In genomic region chr11:58562375-58562800, GRCh38 we compare ENCODE assay signal across 10 cellular contexts. TPM values are rescaled to one million over a fixed set of nuclear protein-coding genes. Genes with fewer than 3 reads are reported as not detected.
DNase-seq lines count a peak whose midpoint lies in the region; ATAC-seq and TF ChIP-seq lines count a peak whose summit lies in the region.
"Had no signal": no experiment of that assay in that cellular context is flagged by ENCODE, and none has a peak within 500 bp of the region (broad histone marks: within the 10 kb centered on the region; RNA-seq: fewer than 3 reads in every experiment).

No MANE protein-coding gene starts in this region.

- H3K27me3 ChIP-seq in prostate gland (replicated peaks; ENCODE audit: insufficient read depth), result no peaks in the 10 kb centered on the region

- peaks cover 49% of the 10 kb centered on the region for H3K4me1 Mint-ChIP-seq in activated T-cell treated with anti-CD3 and anti-CD28 coated beads, Interleukin-2, amount 50 U/mL, for 72 hours (ENCODE audit: low read depth)
- peaks cover 40% of the 10 kb centered on the region for H3K4me1 Mint-ChIP-seq in activated T-helper 1 cell treated with anti-CD3 and anti-CD28 coated beads, Interleukin-12 subunit alpha, Interleukin-12 subunit beta, Interleukin-2, Interleukin-4 antibody, amounts not matched to agents 30 ng/mL and 10 ng/mL and 1 ng/mL, durations not matched to agents 14 hours and 24 hours and 36 hours (ENCODE audit: low read depth)
- H3K4me1 Mint-ChIP-seq in type B pancreatic cell (ENCODE audit: unreplicated experiment), result no peaks in the 10 kb centered on the region

- peaks cover 10 to 31% of the 10 kb centered on the region in 2 donors for H3K36me3 Mint-ChIP-seq in activated T-cell treated with anti-CD3 and anti-CD28 coated beads, Interleukin-2, amount 50 U/mL, for 72 hours (ENCODE audit: insufficient read depth in 2 of 2)
- H3K36me3 Mint-ChIP-seq in activated T-helper 1 cell treated with anti-CD3 and anti-CD28 coated beads, Interleukin-12 subunit alpha, Interleukin-12 subunit beta, Interleukin-2, Interleukin-4 antibody, amounts not matched to agents 30 ng/mL and 10 ng/mL and 1 ng/mL, durations not matched to agents 14 hours and 24 hours and 36 hours (ENCODE audit: low read depth), result peaks cover 23% of the 10 kb centered on the region
- peaks cover 4% of the 10 kb centered on the region for H3K36me3 Mint-ChIP-seq in type B pancreatic cell

- H3K27ac Mint-ChIP-seq in activated T-cell treated with anti-CD3 and anti-CD28 coated beads, Interleukin-2, amount 50 U/mL, for 72 hours, result peak overlapping the region; percentile 85
- H3K27ac Mint-ChIP-seq in activated T-helper 1 cell treated with anti-CD3 and anti-CD28 coated beads, Interleukin-12 subunit alpha, Interleukin-12 subunit beta, Interleukin-2, Interleukin-4 antibody, amounts not matched to agents 30 ng/mL and 10 ng/mL and 1 ng/mL, durations not matched to agents 14 hours and 24 hours and 36 hours, result peak overlapping the region; percentile 63
- H3K27ac Mint-ChIP-seq in type B pancreatic cell, result peak overlapping the region; percentile 2

- no peak for TF ChIP-seq POLR2A in prostate gland (IDR thresholded peaks at IDR 0.05)

- no peak for DNase-seq in activated T-cell treated with anti-CD3 and anti-CD28 coated beads, Interleukin-2, amount 50 U/mL, for 72 hours
- no peak for DNase-seq in activated T-cell treated with anti-CD3 and anti-CD28 coated beads, Interleukin-2, amount 50 U/mL, for 1 hour
- DNase-seq in activated T-helper 1 cell treated with anti-CD3 and anti-CD28 coated beads, Interleukin-12 subunit alpha, Interleukin-12 subunit beta, Interleukin-2, Interleukin-4 antibody, amounts not matched to agents 30 ng/mL and 10 ng/mL and 1 ng/mL, durations not matched to agents 14 hours and 24 hours and 36 hours (ENCODE audit: low spot score), result no peak
- DNase-seq in type B pancreatic cell (ENCODE audit: extremely low spot score, unreplicated experiment) (no peak), prostate gland (ENCODE audit: low spot score) (no peak), C1 segment of cervical spinal cord (lab: John Stamatoyannopoulos, UW) (no peak), NCI-H1694 treated with DMSO at 0.1 percent for 48 hours (lab: John Stamatoyannopoulos, UW) (no peak)
- DNase-seq: substantia nigra had no signal

- TF ChIP-seq CTCF in type B pancreatic cell (conservative IDR thresholded peaks at IDR 0.05), result no peak
- no peak for TF ChIP-seq CTCF in prostate gland (IDR thresholded peaks at IDR 0.05)

- no peak overlapping the region for H3K4me3 ChIP-seq in prostate gland

- H3K27me3 Mint-ChIP-seq in activated T-cell treated with anti-CD3 and anti-CD28 coated beads, Interleukin-2, amount 50 U/mL, for 72 hours (ENCODE audit: low read depth), result no peaks in the 10 kb centered on the region
- no peaks in the 10 kb centered on the region for H3K27me3 Mint-ChIP-seq in activated T-helper 1 cell treated with anti-CD3 and anti-CD28 coated beads, Interleukin-12 subunit alpha, Interleukin-12 subunit beta, Interleukin-2, Interleukin-4 antibody, amounts not matched to agents 30 ng/mL and 10 ng/mL and 1 ng/mL, durations not matched to agents 14 hours and 24 hours and 36 hours (ENCODE audit: insufficient read depth)
- no peaks in the 10 kb centered on the region for H3K27me3 Mint-ChIP-seq in type B pancreatic cell

- peak overlapping the region in 1 of 2 donors; percentile 50 for H3K4me3 Mint-ChIP-seq in activated T-cell treated with anti-CD3 and anti-CD28 coated beads, Interleukin-2, amount 50 U/mL, for 72 hours
- peak overlapping the region; percentile 1 for H3K4me3 Mint-ChIP-seq in activated T-helper 1 cell treated with anti-CD3 and anti-CD28 coated beads, Interleukin-12 subunit alpha, Interleukin-12 subunit beta, Interleukin-2, Interleukin-4 antibody, amounts not matched to agents 30 ng/mL and 10 ng/mL and 1 ng/mL, durations not matched to agents 14 hours and 24 hours and 36 hours
- no peak overlapping the region for H3K4me3 Mint-ChIP-seq in type B pancreatic cell

- no peaks in the 10 kb centered on the region for H3K36me3 ChIP-seq in prostate gland

- H3K4me1 ChIP-seq in prostate gland (replicated peaks), result no peaks in the 10 kb centered on the region

- ATAC-seq in activated T-cell treated with anti-CD3 and anti-CD28 coated beads, Interleukin-2, amount 50 U/mL, for 72 hours (replicated peaks in 1 of 2), result peak in 1 of 2 donors; percentile 33
- peak; percentile 82 for ATAC-seq in HG02970 (IDR thresholded peaks at IDR 0.05; ENCODE audit: low FRiP score, unreplicated experiment)

- intact Hi-C loops in activated T-helper 1 cell treated with anti-CD3 and anti-CD28 coated beads, Interleukin-12 subunit alpha, Interleukin-12 subunit beta, Interleukin-2, Interleukin-4 antibody, amounts not matched to agents 30 ng/mL and 10 ng/mL and 1 ng/mL, durations not matched to agents 14 hours and 24 hours and 36 hours (cut with micrococcal nuclease), result no loop called here
- intact Hi-C loops in prostate gland (cut with DNase I), result no loop called here

- no peak overlapping the region for H3K27ac ChIP-seq in prostate gland

- no peaks in the 10 kb centered on the region for H3K9me3 ChIP-seq in prostate gland

- H3K9me3 Mint-ChIP-seq in activated T-cell treated with anti-CD3 and anti-CD28 coated beads, Interleukin-2, amount 50 U/mL, for 72 hours, result no peaks in the 10 kb centered on the region
- H3K9me3 Mint-ChIP-seq in activated T-helper 1 cell treated with anti-CD3 and anti-CD28 coated beads, Interleukin-12 subunit alpha, Interleukin-12 subunit beta, Interleukin-2, Interleukin-4 antibody, amounts not matched to agents 30 ng/mL and 10 ng/mL and 1 ng/mL, durations not matched to agents 14 hours and 24 hours and 36 hours, result no peaks in the 10 kb centered on the region
- no peaks in the 10 kb centered on the region for H3K9me3 Mint-ChIP-seq in type B pancreatic cell

RNA-seq across cellular contexts. Expression of gene LPXN, which starts 13.3 kb away (rescaled TPM):
- total RNA-seq in activated T-cell treated with anti-CD3 and anti-CD28 coated beads, Interleukin-2, amount 50 U/mL, for 72 hours, result 100 to 1,000 TPM; 113 to 121 TPM
- total RNA-seq in activated T-helper 1 cell treated with anti-CD3 and anti-CD28 coated beads, Interleukin-12 subunit alpha, Interleukin-12 subunit beta, Interleukin-2, Interleukin-4 antibody, amounts not matched to agents 30 ng/mL and 10 ng/mL and 1 ng/mL, durations not matched to agents 14 hours and 24 hours and 36 hours, result 70.4 and 73.6 TPM in 2 replicates
- total RNA-seq in type B pancreatic cell (ENCODE audit: low replicate concordance) (4.5 and 4.7 TPM in 2 replicates), prostate gland (1 to 10 TPM; 5.4 to 9.4 TPM)

RNA-seq across cellular contexts. Expression of gene ZFP91, which starts 16.5 kb away (rescaled TPM):
- 10 to 100 TPM; 43.4 to 48.4 TPM for total RNA-seq in activated T-cell treated with anti-CD3 and anti-CD28 coated beads, Interleukin-2, amount 50 U/mL, for 72 hours
- 59.2 and 60.2 TPM in 2 replicates for total RNA-seq in activated T-helper 1 cell treated with anti-CD3 and anti-CD28 coated beads, Interleukin-12 subunit alpha, Interleukin-12 subunit beta, Interleukin-2, Interleukin-4 antibody, amounts not matched to agents 30 ng/mL and 10 ng/mL and 1 ng/mL, durations not matched to agents 14 hours and 24 hours and 36 hours
- total RNA-seq in type B pancreatic cell (ENCODE audit: low replicate concordance) (39.6 and 43.6 TPM in 2 replicates), prostate gland (10 to 100 TPM; 34.0 to 70.7 TPM)

RNA-seq across cellular contexts. Expression of gene OR5B21, which starts 54.5 kb away (rescaled TPM):
- total RNA-seq in activated T-cell treated with anti-CD3 and anti-CD28 coated beads, Interleukin-2, amount 50 U/mL, for 72 hours, result under 1 TPM in 1 of 2 donors, not detected in 1; 0.35 TPM
- not detected in 2 replicates for total RNA-seq in activated T-helper 1 cell treated with anti-CD3 and anti-CD28 coated beads, Interleukin-12 subunit alpha, Interleukin-12 subunit beta, Interleukin-2, Interleukin-4 antibody, amounts not matched to agents 30 ng/mL and 10 ng/mL and 1 ng/mL, durations not matched to agents 14 hours and 24 hours and 36 hours
- total RNA-seq in type B pancreatic cell (ENCODE audit: low replicate concordance) (not detected in 2 replicates), prostate gland (not detected)
- total RNA-seq: pulmonary artery endothelial cell had no signal

Comparison
In these comparisons a context has a peak if more than half of its experiments do, and no peak if none do; other contexts are left out.
1. H3K27ac Mint-ChIP-seq: peak in every context shown above with its lines; median percentile 85 in activated T-cell treated with anti-CD3 and anti-CD28 coated beads, Interleukin-2, amount 50 U/mL, for 72 hours; 63 in activated T-helper 1 cell treated with anti-CD3 and anti-CD28 coated beads, Interleukin-12 subunit alpha, Interleukin-12 subunit beta, Interleukin-2, Interleukin-4 antibody, amounts not matched to agents 30 ng/mL and 10 ng/mL and 1 ng/mL, durations not matched to agents 14 hours and 24 hours and 36 hours; 2 in type B pancreatic cell.